28 cellular contexts compared by ENCODE assay signal in the genomic region with DNA sequence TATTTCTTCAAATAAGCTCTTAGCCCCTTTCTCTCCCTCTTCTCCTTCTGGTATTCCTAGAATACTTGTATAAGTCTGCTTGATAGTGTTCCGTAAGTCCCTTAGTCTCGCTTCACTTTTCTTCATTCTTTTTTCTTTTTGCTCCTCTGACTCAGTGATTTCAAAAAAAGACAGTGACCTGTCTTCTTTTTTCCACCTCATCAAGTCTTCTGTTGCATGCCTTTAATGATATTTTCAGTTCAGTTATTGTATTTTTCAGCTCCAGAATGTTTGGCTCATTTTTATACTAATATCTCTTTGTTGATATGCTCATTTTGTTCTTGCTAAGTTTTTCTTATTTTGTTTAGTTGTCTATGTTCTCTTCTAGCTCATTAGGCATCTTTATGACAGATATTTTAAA.
"Had no signal": no experiment of that assay in that cellular context is flagged by ENCODE, and none has a peak within 500 bp of the region (broad histone marks: within the 10 kb centered on the region; RNA-seq: fewer than 3 reads in every experiment).

No MANE protein-coding gene starts in this region.

- H3K4me3 ChIP-seq: neural progenitor cell, ovary, psoas muscle, skin epidermis, smooth muscle cell, spleen, suprapubic skin, testis, tibial artery, transverse colon, upper lobe of right lung, uterus had no signal

- H2AFZ ChIP-seq: neural progenitor cell, parathyroid adenoma had no signal

- H3K9me3 ChIP-seq: testis had no signal

- H3K4me2 ChIP-seq: neural progenitor cell, smooth muscle cell had no signal

- H3K79me2 ChIP-seq: parathyroid adenoma had no signal

- H3K9ac ChIP-seq: neural progenitor cell, parathyroid adenoma had no signal

- ATAC-seq: natural killer cell; psoas muscle; right cardiac atrium; sciatic nerve; stimulated activated memory B cell treated with anti-CD40 and anti-IgM and Interleukin-4, amounts not matched to agents 10 μg/mL and 1 μg/mL and 100 μg/mL, for 72 hours; stimulated activated naive CD8-positive, alpha-beta T cell treated with anti-CD3 and anti-CD28 coated beads, Interleukin-15, amount 100 ng/mL, for 72 hours; stimulated activated naive CD8-positive, alpha-beta T cell treated with anti-CD3 and anti-CD28 coated beads, Interleukin-15, Interleukin-2, amounts not matched to agents 100 U/mL and 50 U/mL, for 24 hours; upper lobe of right lung had no signal

- H3K27me3 ChIP-seq: neural progenitor cell, ovary, spleen, suprapubic skin, testis, tibial artery, transverse colon, upper lobe of right lung, uterus had no signal

- H3K36me3 ChIP-seq: ovary, uterus had no signal

- H3K4me1 ChIP-seq: neural progenitor cell, parathyroid adenoma, psoas muscle, spleen, suprapubic skin, testis, tibial artery, transverse colon, upper lobe of right lung, uterus had no signal

- DNase-seq: natural killer cell; occipital lobe; ovary; posterior cingulate gyrus; psoas muscle; right cardiac atrium; spleen; stimulated activated CD4-positive, alpha-beta T cell treated with anti-CD3 and anti-CD28 coated beads, Interleukin-12 subunit alpha, Interleukin-12 subunit beta, amount 100 ng/mL, for 4 hours; stimulated activated CD4-positive, alpha-beta T cell treated with anti-CD3 and anti-CD28 coated beads, Interleukin-1b, Interleukin-23, amount 100 ng/mL, for 48 hours; stimulated activated CD4-positive, alpha-beta T cell treated with anti-CD3 and anti-CD28 coated beads, Interleukin-4, amount 100 ng/mL, for 1 hour; stimulated activated CD4-positive, alpha-beta T cell treated with anti-CD3 and anti-CD28 coated beads, Interleukin-4, amount 100 ng/mL, for 4 hours; stimulated activated CD8-positive, alpha-beta memory T cell treated with anti-CD3 and anti-CD28 coated beads, Interleukin-4, amount 100 ng/mL, for 48 hours; stimulated activated naive CD4-positive, alpha-beta T cell; stimulated activated naive CD8-positive, alpha-beta T cell treated with anti-CD3 and anti-CD28 coated beads, Interleukin-15, amount 100 ng/mL, for 72 hours; stimulated activated naive CD8-positive, alpha-beta T cell treated with anti-CD3 and anti-CD28 coated beads, Interleukin-15, Interleukin-2, amounts not matched to agents 100 U/mL and 50 U/mL, for 24 hours; substantia nigra; testis; tibial artery; transverse colon; upper lobe of right lung; uterus had no signal

- H3K27ac ChIP-seq: neural progenitor cell, ovary, parathyroid adenoma, psoas muscle, skin epidermis, spleen, suprapubic skin, testis, tibial artery, transverse colon, upper lobe of right lung, uterus had no signal
